In the genomic region with DNA sequence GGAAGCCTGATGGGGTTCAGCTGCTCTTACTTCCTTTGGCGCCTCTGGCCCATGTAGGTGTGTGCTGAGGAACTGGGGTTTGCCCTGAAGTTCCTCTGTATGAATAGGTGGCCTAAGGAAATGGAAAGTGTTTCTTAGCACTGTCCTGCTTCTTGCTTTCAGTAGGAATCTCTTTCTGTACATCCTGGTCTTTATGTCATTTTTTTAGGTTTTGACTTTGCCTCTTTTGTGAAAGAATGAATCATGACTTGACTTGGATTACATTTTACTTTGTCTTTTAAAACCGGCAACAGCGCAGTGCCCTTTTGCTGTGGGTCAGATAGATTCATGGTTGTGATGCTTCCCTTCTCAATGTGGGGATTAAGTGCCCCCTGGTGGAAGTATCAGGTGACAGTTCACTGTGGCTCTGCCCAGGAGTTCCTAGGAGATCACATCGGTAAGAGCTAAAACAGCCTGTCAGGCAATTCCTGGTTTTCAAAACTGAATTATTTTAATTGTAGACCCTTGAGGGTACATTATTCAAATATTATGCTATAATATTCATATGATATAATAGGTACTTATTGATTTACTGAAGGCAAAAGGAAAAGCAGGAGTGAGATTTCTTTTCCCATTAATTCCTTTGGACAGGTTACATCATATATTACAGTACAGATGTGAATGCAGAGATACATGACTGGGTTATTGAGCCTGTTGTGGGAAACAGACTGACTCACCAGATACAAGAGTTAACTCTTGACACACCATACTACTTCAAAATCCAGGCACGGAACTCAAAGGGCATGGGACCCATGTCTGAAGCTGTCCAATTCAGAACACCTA, we compare ENCODE assay signal across 9 cellular contexts.
DNase-seq lines count a peak whose midpoint lies in the region; ATAC-seq, FAIRE-seq and TF ChIP-seq lines count a peak whose summit lies in the region.
"Had no signal": no experiment of that assay in that cellular context is flagged by ENCODE, and none has a peak within 500 bp of the region (broad histone marks: within the 10 kb centered on the region; RNA-seq: fewer than 3 reads in every experiment).

No MANE protein-coding gene starts in this region.

- H3K4me1 ChIP-seq in NT2/D1 (ENCODE audit: insufficient read depth, insufficient read length) = no peaks in the 10 kb centered on the region

- H3K4me3 Mint-ChIP-seq in activated T-cell treated with anti-CD3 and anti-CD28 coated beads, Interleukin-2, amount 50 U/mL, for 72 hours = peak overlapping the region in 1 of 2 donors; percentile 29
- H3K4me3 Mint-ChIP-seq: activated naive CD4-positive, alpha-beta T cell treated with anti-CD3 and anti-CD28 coated beads, Interleukin-2, amount 50 U/mL, for 24 hours had no signal

- ATAC-seq in activated T-cell treated with anti-CD3 and anti-CD28 coated beads, Interleukin-2, amount 50 U/mL, for 72 hours (replicated peaks in 1 of 2) = peak; percentile 80 to 81
- no peak for ATAC-seq in GM19455 (IDR thresholded peaks at IDR 0.05; ENCODE audit: unreplicated experiment)

- no peak overlapping the region for H3K4me3 ChIP-seq in NT2/D1 (ENCODE audit: insufficient read length, low read depth)
- H3K4me3 ChIP-seq in foreskin fibroblast (ENCODE audit: low read depth in 1 of 2, low read length in 2 of 2) = no peak overlapping the region

- no peak overlapping the region for H3K9ac ChIP-seq in NT2/D1 (ENCODE audit: insufficient read length, low read depth)

- H3K9me3 Mint-ChIP-seq in activated T-cell treated with anti-CD3 and anti-CD28 coated beads, Interleukin-2, amount 50 U/mL, for 72 hours = no peaks in the 10 kb centered on the region
- H3K9me3 Mint-ChIP-seq: activated naive CD4-positive, alpha-beta T cell treated with anti-CD3 and anti-CD28 coated beads, Interleukin-2, amount 50 U/mL, for 24 hours had no signal

- TF ChIP-seq CTCF in foreskin fibroblast (IDR thresholded peaks at IDR 0.05; ENCODE audit: low read depth, low read length) = peak; percentile 84

- H3K27ac Mint-ChIP-seq in activated T-cell treated with anti-CD3 and anti-CD28 coated beads, Interleukin-2, amount 50 U/mL, for 72 hours = no peak overlapping the region
- H3K27ac Mint-ChIP-seq: activated naive CD4-positive, alpha-beta T cell treated with anti-CD3 and anti-CD28 coated beads, Interleukin-2, amount 50 U/mL, for 24 hours had no signal

- H3K36me3 Mint-ChIP-seq in activated T-cell treated with anti-CD3 and anti-CD28 coated beads, Interleukin-2, amount 50 U/mL, for 72 hours (ENCODE audit: insufficient read depth in 2 of 2) = no peaks in the 10 kb centered on the region

- no peaks in the 10 kb centered on the region for H3K27me3 ChIP-seq in NT2/D1 (ENCODE audit: insufficient read depth, insufficient read length)

- no peak for FAIRE-seq in urothelium cell line (lab: Jason Lieb, UNC)

- H3K9me3 ChIP-seq in NT2/D1 (ENCODE audit: insufficient read depth, low read length) = no peaks in the 10 kb centered on the region

- DNase-seq in DMS53 treated with DMSO at 0.1 percent for 48 hours (lab: John Stamatoyannopoulos, UW; ENCODE audit: unreplicated experiment) (peak; percentile 65), HPDE6-E6E7 (ENCODE audit: extremely low spot score) (peak; percentile 51), NT2/D1 (ENCODE audit: low read depth, low spot score) (peak; percentile 50), foreskin fibroblast (peak; percentile 44 to 81), non-pigmented ciliary epithelial cell (ENCODE audit: low read depth) (peak; percentile 28), urothelium cell line (ENCODE audit: low spot score) (peak; percentile 53)
- DNase-seq in activated T-cell treated with anti-CD3 and anti-CD28 coated beads, Interleukin-2, amount 50 U/mL, for 72 hours = peak; percentile 50 to 60

- H3K36me3 ChIP-seq in NT2/D1 (ENCODE audit: insufficient read depth, insufficient read length, low read length) = peaks cover 26% of the 10 kb centered on the region

- no peaks in the 10 kb centered on the region for H3K4me1 Mint-ChIP-seq in activated T-cell treated with anti-CD3 and anti-CD28 coated beads, Interleukin-2, amount 50 U/mL, for 72 hours (ENCODE audit: low read depth)

- H3K27me3 Mint-ChIP-seq in activated T-cell treated with anti-CD3 and anti-CD28 coated beads, Interleukin-2, amount 50 U/mL, for 72 hours (ENCODE audit: low read depth) = no peaks in the 10 kb centered on the region
- H3K27me3 Mint-ChIP-seq: activated naive CD4-positive, alpha-beta T cell treated with anti-CD3 and anti-CD28 coated beads, Interleukin-2, amount 50 U/mL, for 24 hours had no signal
